19 cellular contexts compared by ENCODE assay signal in genomic region chr9:35835766-35836165, GRCh38. TPM values are rescaled to one million over a fixed set of nuclear protein-coding genes. Genes with fewer than 3 reads are reported as not detected.
"Had no signal": no experiment of that assay in that cellular context is flagged by ENCODE, and none has a peak within 500 bp of the region (broad histone marks: within the 10 kb centered on the region; RNA-seq: fewer than 3 reads in every experiment).

No MANE protein-coding gene starts in this region.

- H3K9me3 ChIP-seq: suprapubic skin, upper lobe of left lung had no signal

- H3K36me3 ChIP-seq: suprapubic skin, upper lobe of left lung, WERI-Rb-1 had no signal

- ATAC-seq: left cardiac atrium; stimulated activated naive B cell treated with anti-CD40 and anti-IgM and Interleukin-4, amounts not matched to agents 10 μg/mL and 1 μg/mL and 100 μg/mL, for 72 hours; T-cell had no signal

- H3K36me3 Mint-ChIP-seq: activated naive CD4-positive, alpha-beta T cell treated with anti-CD3 and anti-CD28 coated beads, Interleukin-2, amount 10 ng/mL, durations not matched to agents 7 days and 5 days; natural killer cell; T-cell had no signal

- H3K27me3 Mint-ChIP-seq: stimulated activated naive B cell treated with anti-CD40 and anti-IgM and Interleukin-4, amounts not matched to agents 10 μg/mL and 1 μg/mL and 100 μg/mL, for 72 hours; T-cell had no signal

- H3K27ac ChIP-seq: SK-N-MC, suprapubic skin, WERI-Rb-1 had no signal

- H3K27me3 ChIP-seq: suprapubic skin, upper lobe of left lung had no signal

- H3K9me3 Mint-ChIP-seq: activated naive CD4-positive, alpha-beta T cell treated with anti-CD3 and anti-CD28 coated beads, Interleukin-2, amount 10 ng/mL, durations not matched to agents 7 days and 5 days; natural killer cell; T-cell had no signal

- DNase-seq: activated CD4-positive, alpha-beta T cell treated with anti-CD3 and anti-CD28 coated beads for 4 hours; left cardiac atrium; mammary epithelial cell; natural killer cell; occipital lobe; stimulated activated naive B cell treated with anti-CD40 and anti-IgM and Interleukin-4, amounts not matched to agents 10 μg/mL and 1 μg/mL and 100 μg/mL, for 72 hours; T-cell had no signal

- H3K27ac Mint-ChIP-seq: activated naive CD4-positive, alpha-beta T cell treated with anti-CD3 and anti-CD28 coated beads, Interleukin-2, amount 10 ng/mL, durations not matched to agents 7 days and 5 days; natural killer cell; stimulated activated naive B cell treated with anti-CD40 and anti-IgM and Interleukin-4, amounts not matched to agents 10 μg/mL and 1 μg/mL and 100 μg/mL, for 72 hours; T-cell had no signal

- H3K4me3 Mint-ChIP-seq: activated naive CD4-positive, alpha-beta T cell treated with anti-CD3 and anti-CD28 coated beads, Interleukin-2, amount 10 ng/mL, durations not matched to agents 7 days and 5 days; natural killer cell; stimulated activated naive B cell treated with anti-CD40 and anti-IgM and Interleukin-4, amounts not matched to agents 10 μg/mL and 1 μg/mL and 100 μg/mL, for 72 hours; T-cell had no signal

- H3K4me3 ChIP-seq: SK-N-MC, smooth muscle cell, suprapubic skin, upper lobe of left lung had no signal

RNA-seq across cellular contexts. Expression of gene FAM221B, which starts 7.2 kb away (rescaled TPM):
- total RNA-seq: dermis microvascular lymphatic vessel endothelial cell, esophagus mucosa, glomerular endothelial cell, left cardiac atrium, mammary epithelial cell, mononuclear cell, natural killer cell, occipital lobe, renal cortical epithelial cell, smooth muscle cell, suprapubic skin, T-cell had no signal
- polyA plus RNA-seq: mammary epithelial cell, smooth muscle cell had no signal

RNA-seq across cellular contexts. Expression of gene SPAG8, which starts 23.7 kb away (rescaled TPM):
- total RNA-seq: dermis microvascular lymphatic vessel endothelial cell, glomerular endothelial cell, smooth muscle cell had no signal

RNA-seq across cellular contexts. Expression of gene OR13J1, which starts 34.4 kb away (rescaled TPM):
- total RNA-seq: dermis microvascular lymphatic vessel endothelial cell, esophagus mucosa, glomerular endothelial cell, left cardiac atrium, mammary epithelial cell, mononuclear cell, natural killer cell, occipital lobe, renal cortical epithelial cell, smooth muscle cell, suprapubic skin, T-cell, upper lobe of left lung had no signal
- polyA plus RNA-seq: adipose tissue, mammary epithelial cell, smooth muscle cell had no signal
